Comparison of ENCODE assay signal across 8 cellular contexts in the genomic region with DNA sequence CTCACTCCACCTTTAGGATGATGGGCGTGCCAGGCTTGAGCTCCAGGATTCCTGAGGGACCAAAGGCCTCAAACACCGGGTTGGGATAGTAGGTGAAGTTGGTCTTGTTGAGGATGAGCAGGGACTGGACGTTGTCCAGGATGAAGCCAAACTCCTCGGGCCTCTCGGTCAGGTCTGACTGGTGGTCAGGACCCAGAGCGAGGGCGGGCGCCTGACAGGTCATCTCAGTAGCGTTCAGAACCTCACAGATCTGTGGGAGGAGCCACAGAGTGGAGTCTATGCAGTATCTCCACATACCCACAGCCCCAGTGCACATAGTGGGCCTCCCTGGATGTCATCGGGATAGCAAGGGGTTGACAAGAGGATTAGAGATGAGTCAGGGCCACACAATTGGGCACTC.
"Had no signal": no experiment of that assay in that cellular context is flagged by ENCODE, and none has a peak within 500 bp of the region (broad histone marks: within the 10 kb centered on the region; RNA-seq: fewer than 3 reads in every experiment).

No MANE protein-coding gene starts in this region.

- DNase-seq: H9, HCEC 1CT, KBM-7 had no signal

- H3K27ac ChIP-seq: HL-60 had no signal

- H3K4me3 ChIP-seq: GM23338 had no signal

- FAIRE-seq: H1, H54, HepG2 had no signal

- ATAC-seq: GM23338, HepG2 had no signal
